ENCODE assay signal across 1 cellular context in the genomic region with DNA sequence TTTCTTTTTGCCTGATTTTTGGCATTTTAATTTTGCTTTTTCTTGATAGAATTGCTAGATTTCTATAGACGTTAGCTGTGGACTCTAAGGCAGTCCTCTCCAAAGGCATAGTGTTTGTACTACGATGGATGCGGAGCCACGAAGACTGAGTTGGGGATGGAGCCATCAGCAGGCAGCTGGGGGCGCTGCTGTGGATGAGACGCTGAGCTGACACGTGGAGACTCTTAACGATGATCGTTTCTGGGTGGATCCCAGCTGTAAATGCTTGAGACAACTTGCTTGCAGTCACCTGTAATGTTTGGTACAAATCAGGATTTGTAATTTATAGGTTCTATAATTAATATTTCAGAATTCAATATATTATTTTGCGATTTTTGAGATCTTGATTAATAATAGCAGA.
TF ChIP-seq lines count a peak whose summit lies in the region.

No MANE protein-coding gene starts in this region.

TF ChIP-seq in K562, 482 proteins besides CTCF, POLR2A, EP300 and RAD21 (continued from another document and continues in another):
- TF ChIP-seq, protein P1, sequence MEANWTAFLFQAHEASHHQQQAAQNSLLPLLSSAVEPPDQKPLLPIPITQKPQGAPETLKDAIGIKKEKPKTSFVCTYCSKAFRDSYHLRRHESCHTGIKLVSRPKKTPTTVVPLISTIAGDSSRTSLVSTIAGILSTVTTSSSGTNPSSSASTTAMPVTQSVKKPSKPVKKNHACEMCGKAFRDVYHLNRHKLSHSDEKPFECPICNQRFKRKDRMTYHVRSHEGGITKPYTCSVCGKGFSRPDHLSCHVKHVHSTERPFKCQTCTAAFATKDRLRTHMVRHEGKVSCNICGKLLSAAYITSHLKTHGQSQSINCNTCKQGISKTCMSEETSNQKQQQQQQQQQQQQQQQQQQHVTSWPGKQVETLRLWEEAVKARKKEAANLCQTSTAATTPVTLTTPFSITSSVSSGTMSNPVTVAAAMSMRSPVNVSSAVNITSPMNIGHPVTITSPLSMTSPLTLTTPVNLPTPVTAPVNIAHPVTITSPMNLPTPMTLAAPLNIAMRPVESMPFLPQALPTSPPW (CRISPR knock-in tag; IDR thresholded peaks at IDR 0.05), result no peak
- no peak for TF ChIP-seq C11orf30 (IDR thresholded peaks at IDR 0.05; ENCODE audit: low read depth)
- TF ChIP-seq NEUROD1 (IDR thresholded peaks at IDR 0.05; ENCODE audit: borderline replicate concordance, low read depth, low read length, partially characterized antibody), result no peak
- TF ChIP-seq, protein P2, sequence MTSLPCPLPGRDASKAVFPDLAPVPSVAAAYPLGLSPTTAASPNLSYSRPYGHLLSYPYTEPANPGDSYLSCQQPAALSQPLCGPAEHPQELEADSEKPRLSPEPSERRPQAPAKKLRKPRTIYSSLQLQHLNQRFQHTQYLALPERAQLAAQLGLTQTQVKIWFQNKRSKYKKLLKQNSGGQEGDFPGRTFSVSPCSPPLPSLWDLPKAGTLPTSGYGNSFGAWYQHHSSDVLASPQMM (CRISPR knock-in tag; IDR thresholded peaks at IDR 0.05), result no peak
- TF ChIP-seq ZNF282 (CRISPR knock-in tag; IDR thresholded peaks at IDR 0.05), result no peak
- no peak for TF ChIP-seq KLF1 (tag; IDR thresholded peaks at IDR 0.05)
- no peak for TF ChIP-seq ZNF668 (CRISPR knock-in tag; IDR thresholded peaks at IDR 0.05)
- no peak for TF ChIP-seq HDGF (IDR thresholded peaks at IDR 0.05)
- TF ChIP-seq XRCC4 (IDR thresholded peaks at IDR 0.05; ENCODE audit: extremely low read depth, insufficient read depth, insufficient read length), result no peak
- no peak for TF ChIP-seq STAT5B (CRISPR knock-in tag; IDR thresholded peaks at IDR 0.05)
- TF ChIP-seq ZNF175 (CRISPR knock-in tag; IDR thresholded peaks at IDR 0.05; ENCODE audit: low read depth), result no peak
- TF ChIP-seq KAT2B (IDR thresholded peaks at IDR 0.05; ENCODE audit: low read depth, low read length), result no peak
- TF ChIP-seq, protein P3, sequence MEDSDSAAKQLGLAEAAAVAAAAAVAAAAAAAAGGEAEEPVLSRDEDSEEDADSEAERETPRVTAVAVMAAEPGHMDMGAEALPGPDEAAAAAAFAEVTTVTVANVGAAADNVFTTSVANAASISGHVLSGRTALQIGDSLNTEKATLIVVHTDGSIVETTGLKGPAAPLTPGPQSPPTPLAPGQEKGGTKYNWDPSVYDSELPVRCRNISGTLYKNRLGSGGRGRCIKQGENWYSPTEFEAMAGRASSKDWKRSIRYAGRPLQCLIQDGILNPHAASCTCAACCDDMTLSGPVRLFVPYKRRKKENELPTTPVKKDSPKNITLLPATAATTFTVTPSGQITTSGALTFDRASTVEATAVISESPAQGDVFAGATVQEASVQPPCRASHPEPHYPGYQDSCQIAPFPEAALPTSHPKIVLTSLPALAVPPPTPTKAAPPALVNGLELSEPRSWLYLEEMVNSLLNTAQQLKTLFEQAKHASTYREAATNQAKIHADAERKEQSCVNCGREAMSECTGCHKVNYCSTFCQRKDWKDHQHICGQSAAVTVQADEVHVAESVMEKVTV (CRISPR knock-in tag; IDR thresholded peaks at IDR 0.05), result peak; percentile 29; the same call in 1 of the 2 replicates
- TF ChIP-seq NFE2L1 (tag; IDR thresholded peaks at IDR 0.05; ENCODE audit: borderline replicate concordance, low read depth), result no peak
- TF ChIP-seq SAFB (IDR thresholded peaks at IDR 0.05; ENCODE audit: borderline replicate concordance, low read depth, low read length), result no peak
- TF ChIP-seq ZNF316 (IDR thresholded peaks at IDR 0.05), result no peak
- no peak for TF ChIP-seq NFYB (IDR thresholded peaks at IDR 0.05; ENCODE audit: extremely low read depth, insufficient read length)
- TF ChIP-seq, protein P4, sequence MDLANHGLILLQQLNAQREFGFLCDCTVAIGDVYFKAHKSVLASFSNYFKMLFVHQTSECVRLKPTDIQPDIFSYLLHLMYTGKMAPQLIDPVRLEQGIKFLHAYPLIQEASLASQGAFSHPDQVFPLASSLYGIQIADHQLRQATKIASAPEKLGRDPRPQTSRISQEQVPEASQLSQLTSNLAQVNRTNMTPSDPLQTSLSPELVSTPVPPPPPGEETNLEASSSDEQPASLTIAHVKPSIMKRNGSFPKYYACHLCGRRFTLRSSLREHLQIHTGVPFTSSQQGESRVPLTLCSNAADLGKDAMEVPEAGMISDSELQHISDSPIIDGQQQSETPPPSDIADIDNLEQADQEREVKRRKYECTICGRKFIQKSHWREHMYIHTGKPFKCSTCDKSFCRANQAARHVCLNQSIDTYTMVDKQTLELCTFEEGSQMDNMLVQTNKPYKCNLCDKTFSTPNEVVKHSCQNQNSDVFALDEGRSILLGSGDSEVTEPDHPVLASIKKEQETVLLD (IDR thresholded peaks at IDR 0.05), result no peak
- TF ChIP-seq ZNF140 (CRISPR knock-in tag; IDR thresholded peaks at IDR 0.05), result no peak
- TF ChIP-seq, protein P5, sequence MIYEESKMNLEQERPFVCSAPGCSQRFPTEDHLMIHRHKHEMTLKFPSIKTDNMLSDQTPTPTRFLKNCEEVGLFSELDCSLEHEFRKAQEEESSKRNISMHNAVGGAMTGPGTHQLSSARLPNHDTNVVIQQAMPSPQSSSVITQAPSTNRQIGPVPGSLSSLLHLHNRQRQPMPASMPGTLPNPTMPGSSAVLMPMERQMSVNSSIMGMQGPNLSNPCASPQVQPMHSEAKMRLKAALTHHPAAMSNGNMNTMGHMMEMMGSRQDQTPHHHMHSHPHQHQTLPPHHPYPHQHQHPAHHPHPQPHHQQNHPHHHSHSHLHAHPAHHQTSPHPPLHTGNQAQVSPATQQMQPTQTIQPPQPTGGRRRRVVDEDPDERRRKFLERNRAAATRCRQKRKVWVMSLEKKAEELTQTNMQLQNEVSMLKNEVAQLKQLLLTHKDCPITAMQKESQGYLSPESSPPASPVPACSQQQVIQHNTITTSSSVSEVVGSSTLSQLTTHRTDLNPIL (CRISPR knock-in tag; IDR thresholded peaks at IDR 0.05), result no peak
- TF ChIP-seq ZNF347 (CRISPR knock-in tag; IDR thresholded peaks at IDR 0.05; ENCODE audit: low read depth), result no peak
- TF ChIP-seq, protein P6, sequence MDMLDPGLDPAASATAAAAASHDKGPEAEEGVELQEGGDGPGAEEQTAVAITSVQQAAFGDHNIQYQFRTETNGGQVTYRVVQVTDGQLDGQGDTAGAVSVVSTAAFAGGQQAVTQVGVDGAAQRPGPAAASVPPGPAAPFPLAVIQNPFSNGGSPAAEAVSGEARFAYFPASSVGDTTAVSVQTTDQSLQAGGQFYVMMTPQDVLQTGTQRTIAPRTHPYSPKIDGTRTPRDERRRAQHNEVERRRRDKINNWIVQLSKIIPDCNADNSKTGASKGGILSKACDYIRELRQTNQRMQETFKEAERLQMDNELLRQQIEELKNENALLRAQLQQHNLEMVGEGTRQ (CRISPR knock-in tag; IDR thresholded peaks at IDR 0.05), result 0 out of 2 replicates have a peak, but pooled peaks have one; percentile 51
- TF ChIP-seq PHF21A (IDR thresholded peaks at IDR 0.05; ENCODE audit: borderline replicate concordance, low read depth), result no peak
- no peak for TF ChIP-seq BACH1 (tag; IDR thresholded peaks at IDR 0.05)
- TF ChIP-seq, protein P7, sequence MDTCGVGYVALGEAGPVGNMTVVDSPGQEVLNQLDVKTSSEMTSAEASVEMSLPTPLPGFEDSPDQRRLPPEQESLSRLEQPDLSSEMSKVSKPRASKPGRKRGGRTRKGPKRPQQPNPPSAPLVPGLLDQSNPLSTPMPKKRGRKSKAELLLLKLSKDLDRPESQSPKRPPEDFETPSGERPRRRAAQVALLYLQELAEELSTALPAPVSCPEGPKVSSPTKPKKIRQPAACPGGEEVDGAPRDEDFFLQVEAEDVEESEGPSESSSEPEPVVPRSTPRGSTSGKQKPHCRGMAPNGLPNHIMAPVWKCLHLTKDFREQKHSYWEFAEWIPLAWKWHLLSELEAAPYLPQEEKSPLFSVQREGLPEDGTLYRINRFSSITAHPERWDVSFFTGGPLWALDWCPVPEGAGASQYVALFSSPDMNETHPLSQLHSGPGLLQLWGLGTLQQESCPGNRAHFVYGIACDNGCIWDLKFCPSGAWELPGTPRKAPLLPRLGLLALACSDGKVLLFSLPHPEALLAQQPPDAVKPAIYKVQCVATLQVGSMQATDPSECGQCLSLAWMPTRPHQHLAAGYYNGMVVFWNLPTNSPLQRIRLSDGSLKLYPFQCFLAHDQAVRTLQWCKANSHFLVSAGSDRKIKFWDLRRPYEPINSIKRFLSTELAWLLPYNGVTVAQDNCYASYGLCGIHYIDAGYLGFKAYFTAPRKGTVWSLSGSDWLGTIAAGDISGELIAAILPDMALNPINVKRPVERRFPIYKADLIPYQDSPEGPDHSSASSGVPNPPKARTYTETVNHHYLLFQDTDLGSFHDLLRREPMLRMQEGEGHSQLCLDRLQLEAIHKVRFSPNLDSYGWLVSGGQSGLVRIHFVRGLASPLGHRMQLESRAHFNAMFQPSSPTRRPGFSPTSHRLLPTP (IDR thresholded peaks at IDR 0.05; ENCODE audit: borderline replicate concordance, extremely low read depth, insufficient read length), result no peak
- TF ChIP-seq GABPB1 (CRISPR knock-in tag; IDR thresholded peaks at IDR 0.05), result peak; percentile 21; the same call in 1 of the 2 replicates
- no peak for TF ChIP-seq NCOA6 (IDR thresholded peaks at IDR 0.05)
- TF ChIP-seq GABPB2 (CRISPR knock-in tag; conservative IDR thresholded peaks at IDR 0.05), result no peak
- peak; percentile 71 for TF ChIP-seq EP400 (IDR thresholded peaks at IDR 0.05)
- TF ChIP-seq ZNF24 (IDR thresholded peaks at IDR 0.05), result no peak
- TF ChIP-seq CEBPG (CRISPR knock-in tag; IDR thresholded peaks at IDR 0.05), result no peak
- TF ChIP-seq CEBPG (tag; conservative IDR thresholded peaks at IDR 0.05 in 1 of 2, IDR thresholded peaks at IDR 0.05 in 1 of 2), result no peak
- TF ChIP-seq, protein P8, sequence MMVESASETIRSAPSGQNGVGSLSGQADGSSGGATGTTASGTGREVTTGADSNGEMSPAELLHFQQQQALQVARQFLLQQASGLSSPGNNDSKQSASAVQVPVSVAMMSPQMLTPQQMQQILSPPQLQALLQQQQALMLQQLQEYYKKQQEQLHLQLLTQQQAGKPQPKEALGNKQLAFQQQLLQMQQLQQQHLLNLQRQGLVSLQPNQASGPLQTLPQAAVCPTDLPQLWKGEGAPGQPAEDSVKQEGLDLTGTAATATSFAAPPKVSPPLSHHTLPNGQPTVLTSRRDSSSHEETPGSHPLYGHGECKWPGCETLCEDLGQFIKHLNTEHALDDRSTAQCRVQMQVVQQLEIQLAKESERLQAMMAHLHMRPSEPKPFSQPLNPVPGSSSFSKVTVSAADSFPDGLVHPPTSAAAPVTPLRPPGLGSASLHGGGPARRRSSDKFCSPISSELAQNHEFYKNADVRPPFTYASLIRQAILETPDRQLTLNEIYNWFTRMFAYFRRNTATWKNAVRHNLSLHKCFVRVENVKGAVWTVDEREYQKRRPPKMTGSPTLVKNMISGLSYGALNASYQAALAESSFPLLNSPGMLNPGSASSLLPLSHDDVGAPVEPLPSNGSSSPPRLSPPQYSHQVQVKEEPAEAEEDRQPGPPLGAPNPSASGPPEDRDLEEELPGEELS (CRISPR knock-in tag; IDR thresholded peaks at IDR 0.05; ENCODE audit: borderline replicate concordance), result no peak
- 0 out of 2 replicates have a peak, but pooled peaks have one; percentile 40 for TF ChIP-seq SMAD4 (CRISPR knock-in tag; conservative IDR thresholded peaks at IDR 0.05)
- TF ChIP-seq NCOA2 (IDR thresholded peaks at IDR 0.05; ENCODE audit: partially characterized antibody in 2 of 2), result no peak
- TF ChIP-seq, protein P9, sequence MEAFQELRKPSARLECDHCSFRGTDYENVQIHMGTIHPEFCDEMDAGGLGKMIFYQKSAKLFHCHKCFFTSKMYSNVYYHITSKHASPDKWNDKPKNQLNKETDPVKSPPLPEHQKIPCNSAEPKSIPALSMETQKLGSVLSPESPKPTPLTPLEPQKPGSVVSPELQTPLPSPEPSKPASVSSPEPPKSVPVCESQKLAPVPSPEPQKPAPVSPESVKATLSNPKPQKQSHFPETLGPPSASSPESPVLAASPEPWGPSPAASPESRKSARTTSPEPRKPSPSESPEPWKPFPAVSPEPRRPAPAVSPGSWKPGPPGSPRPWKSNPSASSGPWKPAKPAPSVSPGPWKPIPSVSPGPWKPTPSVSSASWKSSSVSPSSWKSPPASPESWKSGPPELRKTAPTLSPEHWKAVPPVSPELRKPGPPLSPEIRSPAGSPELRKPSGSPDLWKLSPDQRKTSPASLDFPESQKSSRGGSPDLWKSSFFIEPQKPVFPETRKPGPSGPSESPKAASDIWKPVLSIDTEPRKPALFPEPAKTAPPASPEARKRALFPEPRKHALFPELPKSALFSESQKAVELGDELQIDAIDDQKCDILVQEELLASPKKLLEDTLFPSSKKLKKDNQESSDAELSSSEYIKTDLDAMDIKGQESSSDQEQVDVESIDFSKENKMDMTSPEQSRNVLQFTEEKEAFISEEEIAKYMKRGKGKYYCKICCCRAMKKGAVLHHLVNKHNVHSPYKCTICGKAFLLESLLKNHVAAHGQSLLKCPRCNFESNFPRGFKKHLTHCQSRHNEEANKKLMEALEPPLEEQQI (IDR thresholded peaks at IDR 0.05), result peak; percentile 62; the same call in 1 of the 2 replicates
- TF ChIP-seq ADNP (tag; IDR thresholded peaks at IDR 0.05), result no peak
- TF ChIP-seq ZNF274 (IDR thresholded peaks at IDR 0.05; ENCODE audit: borderline replicate concordance, low read depth, low read length), result no peak
- no peak for TF ChIP-seq CBFA2T3 (IDR thresholded peaks at IDR 0.05)
- no peak for TF ChIP-seq NFIC (IDR thresholded peaks at IDR 0.05)
- TF ChIP-seq ELF2 (CRISPR knock-in tag; IDR thresholded peaks at IDR 0.05), result no peak
- TF ChIP-seq ZNF146 (CRISPR knock-in tag; IDR thresholded peaks at IDR 0.05; ENCODE audit: unreplicated experiment), result no peak
- TF ChIP-seq TEAD2 (tag; IDR thresholded peaks at IDR 0.05), result no peak
- TF ChIP-seq FOXP1 (CRISPR knock-in tag; IDR thresholded peaks at IDR 0.05), result no peak
- TF ChIP-seq SMARCE1 (IDR thresholded peaks at IDR 0.05), result no peak
- TF ChIP-seq, protein P10, sequence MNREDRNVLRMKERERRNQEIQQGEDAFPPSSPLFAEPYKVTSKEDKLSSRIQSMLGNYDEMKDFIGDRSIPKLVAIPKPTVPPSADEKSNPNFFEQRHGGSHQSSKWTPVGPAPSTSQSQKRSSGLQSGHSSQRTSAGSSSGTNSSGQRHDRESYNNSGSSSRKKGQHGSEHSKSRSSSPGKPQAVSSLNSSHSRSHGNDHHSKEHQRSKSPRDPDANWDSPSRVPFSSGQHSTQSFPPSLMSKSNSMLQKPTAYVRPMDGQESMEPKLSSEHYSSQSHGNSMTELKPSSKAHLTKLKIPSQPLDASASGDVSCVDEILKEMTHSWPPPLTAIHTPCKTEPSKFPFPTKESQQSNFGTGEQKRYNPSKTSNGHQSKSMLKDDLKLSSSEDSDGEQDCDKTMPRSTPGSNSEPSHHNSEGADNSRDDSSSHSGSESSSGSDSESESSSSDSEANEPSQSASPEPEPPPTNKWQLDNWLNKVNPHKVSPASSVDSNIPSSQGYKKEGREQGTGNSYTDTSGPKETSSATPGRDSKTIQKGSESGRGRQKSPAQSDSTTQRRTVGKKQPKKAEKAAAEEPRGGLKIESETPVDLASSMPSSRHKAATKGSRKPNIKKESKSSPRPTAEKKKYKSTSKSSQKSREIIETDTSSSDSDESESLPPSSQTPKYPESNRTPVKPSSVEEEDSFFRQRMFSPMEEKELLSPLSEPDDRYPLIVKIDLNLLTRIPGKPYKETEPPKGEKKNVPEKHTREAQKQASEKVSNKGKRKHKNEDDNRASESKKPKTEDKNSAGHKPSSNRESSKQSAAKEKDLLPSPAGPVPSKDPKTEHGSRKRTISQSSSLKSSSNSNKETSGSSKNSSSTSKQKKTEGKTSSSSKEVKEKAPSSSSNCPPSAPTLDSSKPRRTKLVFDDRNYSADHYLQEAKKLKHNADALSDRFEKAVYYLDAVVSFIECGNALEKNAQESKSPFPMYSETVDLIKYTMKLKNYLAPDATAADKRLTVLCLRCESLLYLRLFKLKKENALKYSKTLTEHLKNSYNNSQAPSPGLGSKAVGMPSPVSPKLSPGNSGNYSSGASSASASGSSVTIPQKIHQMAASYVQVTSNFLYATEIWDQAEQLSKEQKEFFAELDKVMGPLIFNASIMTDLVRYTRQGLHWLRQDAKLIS (CRISPR knock-in tag; IDR thresholded peaks at IDR 0.05), result no peak
- TF ChIP-seq ZNF695 (CRISPR knock-in tag; IDR thresholded peaks at IDR 0.05), result no peak
- no peak for TF ChIP-seq CHD2 (IDR thresholded peaks at IDR 0.05; ENCODE audit: low read depth, low read length)
